In genomic region chr13:71871844-71872243, GRCh38 we compare ENCODE assay signal across 29 cellular contexts. TPM values are rescaled to one million over a fixed set of nuclear protein-coding genes. Genes with fewer than 3 reads are reported as not detected.
"Had no signal": no experiment of that assay in that cellular context is flagged by ENCODE, and none has a peak within 500 bp of the region (broad histone marks: within the 10 kb centered on the region; RNA-seq: fewer than 3 reads in every experiment).

No MANE protein-coding gene starts in this region.

- H3K4me3 ChIP-seq: esophagus muscularis mucosa, right atrium auricular region, smooth muscle cell, uterus had no signal

- H3K4me2 ChIP-seq: smooth muscle cell had no signal

- H3K4me3 Mint-ChIP-seq: activated CD8-positive, alpha-beta memory T cell treated with anti-CD3 and anti-CD28 coated beads, Interleukin-2, amount 10 ng/mL, durations not matched to agents 7 days and 5 days; activated CD8-positive, alpha-beta T cell treated with anti-CD3 and anti-CD28 coated beads, Interleukin-2, amount 10 ng/mL, durations not matched to agents 7 days and 5 days; activated naive CD8-positive, alpha-beta T cell; activated T-cell treated with anti-CD3 and anti-CD28 coated beads, Interleukin-2, amount 50 U/mL, for 72 hours; stimulated activated memory B cell treated with anti-CD40 and anti-IgM and Interleukin-4, amounts not matched to agents 10 μg/mL and 1 μg/mL and 100 μg/mL, for 72 hours; stimulated activated naive CD8-positive, alpha-beta T cell treated with anti-CD3 and anti-CD28 coated beads, Interleukin-15, amount 100 ng/mL, for 72 hours had no signal

- H2AFZ ChIP-seq: parathyroid adenoma had no signal

- H3K27ac ChIP-seq: esophagus muscularis mucosa, foreskin keratinocyte, parathyroid adenoma, right atrium auricular region, uterus had no signal

- DNase-seq: activated CD4-positive, alpha-beta T cell treated with anti-CD3 and anti-CD28 coated beads for 1 hour; activated CD4-positive, alpha-beta T cell treated with anti-CD3 and anti-CD28 coated beads, Interleukin-2, amount 50 U/mL, for 1 hour; activated CD8-positive, alpha-beta memory T cell treated with anti-CD3 and anti-CD28 coated beads, Interleukin-2, amount 10 ng/mL, durations not matched to agents 7 days and 5 days; activated CD8-positive, alpha-beta T cell treated with anti-CD3 and anti-CD28 coated beads, Interleukin-2, amount 10 ng/mL, durations not matched to agents 7 days and 5 days; activated effector memory CD4-positive, alpha-beta T cell treated with Interleukin-2 at 50 U/mL for 16 hours; activated naive CD4-positive, alpha-beta T cell treated with Interleukin-2 at 50 U/mL for 16 hours; activated T-cell treated with anti-CD3 and anti-CD28 coated beads, Interleukin-2, amount 50 U/mL, for 72 hours; anterior cingulate cortex; dermis blood vessel endothelial cell; effector CD4-positive, alpha-beta T cell; foreskin keratinocyte; islet precursor cell; left ventricle myocardium superior; occipital lobe; stimulated activated CD4-positive, alpha-beta T cell treated with anti-CD3 and anti-CD28 coated beads, Interleukin-1b, Interleukin-23, amount 100 ng/mL, for 48 hours; stimulated activated CD4-positive, alpha-beta T cell treated with anti-CD3 and anti-CD28 coated beads, Interleukin-4, amount 100 ng/mL, for 4 hours; stimulated activated CD8-positive, alpha-beta memory T cell treated with anti-CD3 and anti-CD28 coated beads, Interleukin-4, amount 100 ng/mL, for 48 hours; stimulated activated naive CD8-positive, alpha-beta T cell treated with anti-CD3 and anti-CD28 coated beads, Interleukin-15, amount 100 ng/mL, for 72 hours; substantia nigra; T1000; uterus had no signal

- ATAC-seq: activated CD8-positive, alpha-beta memory T cell treated with anti-CD3 and anti-CD28 coated beads, Interleukin-2, amount 10 ng/mL, durations not matched to agents 7 days and 5 days; activated CD8-positive, alpha-beta T cell treated with anti-CD3 and anti-CD28 coated beads, Interleukin-2, amount 10 ng/mL, durations not matched to agents 7 days and 5 days; activated T-cell treated with anti-CD3 and anti-CD28 coated beads, Interleukin-2, amount 50 U/mL, for 72 hours; foreskin keratinocyte; left ventricle myocardium superior; stimulated activated memory B cell treated with anti-CD40 and anti-IgM and Interleukin-4, amounts not matched to agents 10 μg/mL and 1 μg/mL and 100 μg/mL, for 72 hours; stimulated activated naive CD8-positive, alpha-beta T cell treated with anti-CD3 and anti-CD28 coated beads, Interleukin-15, amount 100 ng/mL, for 72 hours had no signal

- H3K9me3 Mint-ChIP-seq: activated T-cell treated with anti-CD3 and anti-CD28 coated beads, Interleukin-2, amount 50 U/mL, for 72 hours; nephron; stimulated activated memory B cell treated with anti-CD40 and anti-IgM and Interleukin-4, amounts not matched to agents 10 μg/mL and 1 μg/mL and 100 μg/mL, for 72 hours; stimulated activated naive CD8-positive, alpha-beta T cell treated with anti-CD3 and anti-CD28 coated beads, Interleukin-15, amount 100 ng/mL, for 72 hours; type B pancreatic cell had no signal

- H3K36me3 Mint-ChIP-seq: activated naive CD8-positive, alpha-beta T cell; stimulated activated memory B cell treated with anti-CD40 and anti-IgM and Interleukin-4, amounts not matched to agents 10 μg/mL and 1 μg/mL and 100 μg/mL, for 72 hours; type B pancreatic cell had no signal

- H3K36me3 ChIP-seq: esophagus muscularis mucosa, right atrium auricular region, uterus had no signal

- H3K4me1 ChIP-seq: foreskin keratinocyte, parathyroid adenoma, right atrium auricular region, uterus had no signal

- H3K27me3 ChIP-seq: right atrium auricular region had no signal

- H3K9ac ChIP-seq: parathyroid adenoma had no signal

- H3K9me3 ChIP-seq: esophagus muscularis mucosa, right atrium auricular region, uterus had no signal

- H3K27ac Mint-ChIP-seq: activated CD8-positive, alpha-beta memory T cell treated with anti-CD3 and anti-CD28 coated beads, Interleukin-2, amount 10 ng/mL, durations not matched to agents 7 days and 5 days; activated CD8-positive, alpha-beta T cell treated with anti-CD3 and anti-CD28 coated beads, Interleukin-2, amount 10 ng/mL, durations not matched to agents 7 days and 5 days; activated naive CD8-positive, alpha-beta T cell; activated T-cell treated with anti-CD3 and anti-CD28 coated beads, Interleukin-2, amount 50 U/mL, for 72 hours; nephron; stimulated activated memory B cell treated with anti-CD40 and anti-IgM and Interleukin-4, amounts not matched to agents 10 μg/mL and 1 μg/mL and 100 μg/mL, for 72 hours; stimulated activated naive CD8-positive, alpha-beta T cell treated with anti-CD3 and anti-CD28 coated beads, Interleukin-15, amount 100 ng/mL, for 72 hours; type B pancreatic cell had no signal

RNA-seq across cellular contexts. Expression of gene DACH1, which starts 4.8 kb away (rescaled TPM):
- total RNA-seq: activated CD8-positive, alpha-beta memory T cell treated with anti-CD3 and anti-CD28 coated beads, Interleukin-2, amount 10 ng/mL, durations not matched to agents 7 days and 5 days; activated CD8-positive, alpha-beta T cell treated with anti-CD3 and anti-CD28 coated beads, Interleukin-2, amount 10 ng/mL, durations not matched to agents 7 days and 5 days; foreskin keratinocyte had no signal
- polyA plus RNA-seq: foreskin keratinocyte had no signal
